25 cellular contexts compared by ENCODE assay signal in the genomic region with DNA sequence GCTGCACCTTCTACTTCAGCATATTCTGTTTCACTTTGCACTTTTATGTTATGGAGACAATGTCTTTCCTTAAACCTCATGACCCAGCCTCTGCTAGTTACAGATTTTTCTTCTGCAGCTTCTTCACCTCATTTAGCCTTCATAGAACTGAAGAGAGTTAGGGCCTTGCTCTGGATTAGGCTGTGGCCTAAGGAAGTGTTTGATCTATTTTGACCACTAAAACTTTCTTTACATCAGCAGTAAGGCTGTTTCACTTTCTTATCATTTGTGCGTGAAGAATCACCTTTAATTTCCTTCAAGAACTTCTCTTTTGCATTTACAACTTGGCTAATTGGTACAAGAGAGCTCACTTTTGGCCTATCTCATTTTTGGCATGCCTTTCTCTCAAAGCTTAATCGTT.
"Had no signal": no experiment of that assay in that cellular context is flagged by ENCODE, and none has a peak within 500 bp of the region (broad histone marks: within the 10 kb centered on the region; RNA-seq: fewer than 3 reads in every experiment).

No MANE protein-coding gene starts in this region.

- H3K27ac Mint-ChIP-seq: activated CD4-positive, alpha-beta T cell treated with anti-CD3 and anti-CD28 coated beads for 36 hours; activated naive CD4-positive, alpha-beta T cell treated with anti-CD3 and anti-CD28 coated beads, Interleukin-2, amount 50 U/mL, for 24 hours; activated T-cell treated with anti-CD3 and anti-CD28 coated beads, Interleukin-2, amount 50 U/mL, for 24 hours; activated T-helper 17 cell treated with anti-CD3 and anti-CD28 coated beads, Interleukin-2, amount 50 U/mL, for 72 hours; nephron progenitor cell; progenitor cell of endocrine pancreas had no signal

- H3K27ac ChIP-seq: body of pancreas, colonic mucosa, left lung, lower lobe of right lung, neutrophil, ovary, right lobe of liver, skin epidermis, tibial nerve had no signal

- H3K36me3 ChIP-seq: colonic mucosa, left lung, lower lobe of right lung, neutrophil, ovary, right lobe of liver had no signal

- H3K4me1 Mint-ChIP-seq: activated naive CD4-positive, alpha-beta T cell treated with anti-CD3 and anti-CD28 coated beads, Interleukin-2, amount 50 U/mL, for 24 hours had no signal

- H3K4me3 ChIP-seq: body of pancreas, colonic mucosa, left lung, lower lobe of right lung, mucosa of descending colon, ovary, right lobe of liver, skin epidermis, tibial nerve had no signal

- H3K4me1 ChIP-seq: body of pancreas, colonic mucosa had no signal

- DNase-seq: activated CD4-positive, alpha-beta T cell treated with anti-CD3 and anti-CD28 coated beads for 36 hours; activated CD4-positive, alpha-beta T cell treated with anti-CD3 and anti-CD28 coated beads, Interleukin-2, amount 50 U/mL, for 4 hours; activated CD4-positive, CD25-positive, alpha-beta regulatory T cell; activated CD8-positive, alpha-beta memory T cell treated with anti-CD3 and anti-CD28 coated beads for 24 hours; activated CD8-positive, alpha-beta memory T cell treated with anti-CD3 and anti-CD28 coated beads, Interleukin-2, amount 50 U/mL, for 48 hours; activated T-cell treated with anti-CD3 and anti-CD28 coated beads, Interleukin-2, amount 50 U/mL, for 24 hours; anterior cingulate cortex; body of pancreas; colonic mucosa; effector CD8-positive, alpha-beta T cell; left lung; lower lobe of right lung; mesendoderm; mucosa of descending colon; nephron progenitor cell; ovary; right lobe of liver; stimulated activated CD4-positive, alpha-beta T cell treated with anti-CD3 and anti-CD28 coated beads, Interleukin-12 subunit alpha, Interleukin-12 subunit beta, amount 100 ng/mL, for 4 hours; stimulated activated CD4-positive, alpha-beta T cell treated with anti-CD3 and anti-CD28 coated beads, Interleukin-4, amount 100 ng/mL, for 1 hour had no signal

- ATAC-seq: activated CD4-positive, alpha-beta T cell treated with anti-CD3 and anti-CD28 coated beads for 36 hours; activated T-helper 17 cell treated with anti-CD3 and anti-CD28 coated beads, Interleukin-2, amount 50 U/mL, for 72 hours; body of pancreas; left lung; lower lobe of right lung; mucosa of descending colon; right lobe of liver had no signal

- H3K27me3 Mint-ChIP-seq: activated CD4-positive, alpha-beta T cell treated with anti-CD3 and anti-CD28 coated beads for 36 hours; activated naive CD4-positive, alpha-beta T cell treated with anti-CD3 and anti-CD28 coated beads, Interleukin-2, amount 50 U/mL, for 24 hours; activated T-cell treated with anti-CD3 and anti-CD28 coated beads, Interleukin-2, amount 50 U/mL, for 24 hours; activated T-helper 17 cell treated with anti-CD3 and anti-CD28 coated beads, Interleukin-2, amount 50 U/mL, for 72 hours; progenitor cell of endocrine pancreas had no signal

- H3K9me3 Mint-ChIP-seq: activated naive CD4-positive, alpha-beta T cell treated with anti-CD3 and anti-CD28 coated beads, Interleukin-2, amount 50 U/mL, for 24 hours; activated T-cell treated with anti-CD3 and anti-CD28 coated beads, Interleukin-2, amount 50 U/mL, for 24 hours; activated T-helper 17 cell treated with anti-CD3 and anti-CD28 coated beads, Interleukin-2, amount 50 U/mL, for 72 hours had no signal

- H3K27me3 ChIP-seq: body of pancreas, colonic mucosa, left lung, neutrophil, ovary, right lobe of liver, tibial nerve had no signal

- H3K4me3 Mint-ChIP-seq: activated CD4-positive, alpha-beta T cell treated with anti-CD3 and anti-CD28 coated beads for 36 hours; activated naive CD4-positive, alpha-beta T cell treated with anti-CD3 and anti-CD28 coated beads, Interleukin-2, amount 50 U/mL, for 24 hours; activated T-cell treated with anti-CD3 and anti-CD28 coated beads, Interleukin-2, amount 50 U/mL, for 24 hours; activated T-helper 17 cell treated with anti-CD3 and anti-CD28 coated beads, Interleukin-2, amount 50 U/mL, for 72 hours; nephron progenitor cell had no signal

- H3K36me3 Mint-ChIP-seq: activated naive CD4-positive, alpha-beta T cell treated with anti-CD3 and anti-CD28 coated beads, Interleukin-2, amount 50 U/mL, for 24 hours had no signal

- H3K9me3 ChIP-seq: body of pancreas, colonic mucosa, left lung, lower lobe of right lung, mucosa of descending colon, neutrophil, ovary, right lobe of liver, tibial nerve had no signal
